29 cellular contexts compared by ENCODE assay signal in the genomic region with DNA sequence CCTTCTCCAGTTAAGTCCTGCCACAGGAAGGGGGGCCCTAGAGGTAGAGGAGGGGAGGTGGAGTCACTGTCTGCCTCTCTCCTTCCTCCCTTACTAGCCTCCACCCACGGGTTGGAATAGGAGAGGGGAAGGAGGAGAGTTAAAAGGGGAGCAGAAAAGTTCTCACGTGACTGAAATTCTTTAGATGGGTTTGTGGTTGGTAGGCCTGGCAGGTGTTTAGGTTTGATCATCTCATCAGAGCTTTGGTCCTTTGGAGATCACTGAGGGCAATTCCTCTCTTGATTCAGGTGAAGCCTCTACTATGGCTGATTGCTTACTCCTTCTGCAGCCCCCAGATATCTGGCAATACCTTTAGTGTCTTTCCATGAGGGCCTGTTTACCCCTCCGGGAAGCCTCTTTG. TPM values are rescaled to one million over a fixed set of nuclear protein-coding genes. Genes with fewer than 3 reads are reported as not detected.
"Had no signal": no experiment of that assay in that cellular context is flagged by ENCODE, and none has a peak within 500 bp of the region (broad histone marks: within the 10 kb centered on the region; RNA-seq: fewer than 3 reads in every experiment).

No MANE protein-coding gene starts in this region.

- ATAC-seq: left colon; left lung; lower lobe of right lung; natural killer cell; right lobe of liver; stimulated activated naive B cell treated with anti-CD40 and anti-IgM and Interleukin-4, amounts not matched to agents 10 μg/mL and 1 μg/mL and 100 μg/mL, for 72 hours; upper lobe of right lung had no signal

- FAIRE-seq: islet of Langerhans, kidney, urothelium cell line had no signal

- H3K4me3 ChIP-seq: left lung, lower lobe of right lung, ovary, right atrium auricular region, right lobe of liver, skin epidermis, suprapubic skin, thoracic aorta, tibial artery, upper lobe of right lung had no signal

- H3K4me3 Mint-ChIP-seq: immature natural killer cell; naive B cell; natural killer cell; stimulated activated naive B cell treated with anti-CD40 and anti-IgM and Interleukin-4, amounts not matched to agents 10 μg/mL and 1 μg/mL and 100 μg/mL, for 72 hours; stimulated activated naive CD8-positive, alpha-beta T cell treated with anti-CD3 and anti-CD28 coated beads, Interleukin-15, Interleukin-2, amounts not matched to agents 100 ng/mL and 50 ng/mL, for 24 hours had no signal

- H3K27ac Mint-ChIP-seq: immature natural killer cell; naive B cell; natural killer cell; progenitor cell of endocrine pancreas; stimulated activated naive B cell treated with anti-CD40 and anti-IgM and Interleukin-4, amounts not matched to agents 10 μg/mL and 1 μg/mL and 100 μg/mL, for 72 hours; stimulated activated naive CD8-positive, alpha-beta T cell treated with anti-CD3 and anti-CD28 coated beads, Interleukin-15, Interleukin-2, amounts not matched to agents 100 ng/mL and 50 ng/mL, for 24 hours had no signal

- H3K9me3 Mint-ChIP-seq: naive B cell; natural killer cell; stimulated activated naive B cell treated with anti-CD40 and anti-IgM and Interleukin-4, amounts not matched to agents 10 μg/mL and 1 μg/mL and 100 μg/mL, for 72 hours; stimulated activated naive CD8-positive, alpha-beta T cell treated with anti-CD3 and anti-CD28 coated beads, Interleukin-15, Interleukin-2, amounts not matched to agents 100 ng/mL and 50 ng/mL, for 24 hours had no signal

- H3K36me3 Mint-ChIP-seq: naive B cell; natural killer cell; stimulated activated naive B cell treated with anti-CD40 and anti-IgM and Interleukin-4, amounts not matched to agents 10 μg/mL and 1 μg/mL and 100 μg/mL, for 72 hours had no signal

- H3K36me3 ChIP-seq: left lung, lower lobe of right lung, ovary, right atrium auricular region, right lobe of liver, suprapubic skin, thoracic aorta, tibial artery, upper lobe of right lung had no signal

- H3K4me1 Mint-ChIP-seq: immature natural killer cell; naive B cell; natural killer cell; stimulated activated naive B cell treated with anti-CD40 and anti-IgM and Interleukin-4, amounts not matched to agents 10 μg/mL and 1 μg/mL and 100 μg/mL, for 72 hours had no signal

- H3K9me3 ChIP-seq: left lung, lower lobe of right lung, ovary, right atrium auricular region, right lobe of liver, suprapubic skin, thoracic aorta, tibial artery, upper lobe of right lung had no signal

- H3K27me3 Mint-ChIP-seq: stimulated activated naive B cell treated with anti-CD40 and anti-IgM and Interleukin-4, amounts not matched to agents 10 μg/mL and 1 μg/mL and 100 μg/mL, for 72 hours; stimulated activated naive CD8-positive, alpha-beta T cell treated with anti-CD3 and anti-CD28 coated beads, Interleukin-15, Interleukin-2, amounts not matched to agents 100 ng/mL and 50 ng/mL, for 24 hours had no signal

- H3K4me1 ChIP-seq: left lung, lower lobe of right lung, right atrium auricular region, right lobe of liver, suprapubic skin, tibial artery had no signal

- H3K27me3 ChIP-seq: left lung, ovary, right atrium auricular region, right lobe of liver, suprapubic skin, tibial artery, upper lobe of right lung had no signal

- H3K27ac ChIP-seq: left lung, lower lobe of right lung, ovary, right atrium auricular region, right lobe of liver, skin epidermis, suprapubic skin, thoracic aorta, tibial artery, upper lobe of right lung had no signal

- DNase-seq: hypothalamus; immature natural killer cell; kidney; left colon; left lung; lower lobe of right lung; mammary epithelial cell; mesenchymal stem cell; naive B cell; natural killer cell; ovary; right lobe of liver; stimulated activated CD4-positive, alpha-beta T cell treated with anti-CD3 and anti-CD28 coated beads, Interleukin-12 subunit alpha, Interleukin-12 subunit beta, amount 100 ng/mL, for 4 hours; stimulated activated CD4-positive, alpha-beta T cell treated with anti-CD3 and anti-CD28 coated beads, Interleukin-15, amount 100 ng/mL, for 24 hours; stimulated activated CD4-positive, alpha-beta T cell treated with anti-CD3 and anti-CD28 coated beads, Interleukin-2, amount 100 ng/mL, for 24 hours; stimulated activated CD4-positive, alpha-beta T cell treated with anti-CD3 and anti-CD28 coated beads, Interleukin-4, amount 100 ng/mL, for 1 hour; stimulated activated naive B cell treated with anti-CD40 and anti-IgM and Interleukin-4, amounts not matched to agents 10 μg/mL and 1 μg/mL and 100 μg/mL, for 72 hours; tibial artery; trophoblast cell; upper lobe of right lung had no signal

RNA-seq across cellular contexts. Expression of a gene that starts 24.9 kb away (rescaled TPM):
- polyA plus RNA-seq: neural cell had no signal
